Comparison of ENCODE assay signal across 22 cellular contexts in genomic region chr15:81280086-81280485, GRCh38.
"Had no signal": no experiment of that assay in that cellular context is flagged by ENCODE, and none has a peak within 500 bp of the region (broad histone marks: within the 10 kb centered on the region; RNA-seq: fewer than 3 reads in every experiment).

No MANE protein-coding gene starts in this region.

- H3K27me3 Mint-ChIP-seq: activated naive CD8-positive, alpha-beta T cell treated with anti-CD3 and anti-CD28 coated beads, Interleukin-2, amount 10 ng/mL, durations not matched to agents 7 days and 5 days; central memory CD8-positive, alpha-beta T cell; T-helper 17 cell had no signal

- DNase-seq: activated CD4-positive, alpha-beta T cell treated with anti-CD3 and anti-CD28 coated beads for 4 hours; activated CD4-positive, alpha-beta T cell treated with anti-CD3 and anti-CD28 coated beads, Interleukin-2, amount 50 U/mL, for 48 hours; activated CD4-positive, CD25-positive, alpha-beta regulatory T cell; activated naive CD4-positive, alpha-beta T cell; activated naive CD8-positive, alpha-beta T cell treated with anti-CD3 and anti-CD28 coated beads, Interleukin-2, amount 10 ng/mL, durations not matched to agents 7 days and 5 days; amniotic stem cell; colonic mucosa; left cardiac atrium; natural killer cell; retina; sigmoid colon; stimulated activated CD4-positive, alpha-beta T cell treated with anti-CD3 and anti-CD28 coated beads, Interleukin-15, amount 100 ng/mL, for 24 hours; stimulated activated naive CD4-positive, alpha-beta T cell; T-helper 17 cell; testis had no signal

- H3K9me3 Mint-ChIP-seq: central memory CD8-positive, alpha-beta T cell had no signal

- H3K4me2 ChIP-seq: smooth muscle cell had no signal

- H3K27me3 ChIP-seq: breast epithelium, colonic mucosa, dorsolateral prefrontal cortex, gastroesophageal sphincter, sigmoid colon, testis had no signal

- H3K4me3 ChIP-seq: breast epithelium, colonic mucosa, dorsolateral prefrontal cortex, gastroesophageal sphincter, sigmoid colon, smooth muscle cell, testis had no signal

- H3K36me3 ChIP-seq: breast epithelium, colonic mucosa, sigmoid colon had no signal

- H3K4me3 Mint-ChIP-seq: activated naive CD8-positive, alpha-beta T cell treated with anti-CD3 and anti-CD28 coated beads, Interleukin-2, amount 10 ng/mL, durations not matched to agents 7 days and 5 days; central memory CD8-positive, alpha-beta T cell; natural killer cell; T-helper 17 cell; type B pancreatic cell had no signal

- ATAC-seq: gastroesophageal sphincter, left cardiac atrium, natural killer cell, T-helper 17 cell had no signal

- H3K27ac Mint-ChIP-seq: activated naive CD8-positive, alpha-beta T cell treated with anti-CD3 and anti-CD28 coated beads, Interleukin-2, amount 10 ng/mL, durations not matched to agents 7 days and 5 days; natural killer cell; progenitor cell of endocrine pancreas; T-helper 17 cell had no signal

- H3K9me3 ChIP-seq: breast epithelium, colonic mucosa, testis had no signal

- H3K27ac ChIP-seq: breast epithelium, colonic mucosa, gastroesophageal sphincter, sigmoid colon, testis had no signal

- H3K4me1 ChIP-seq: breast epithelium, colonic mucosa had no signal
